14 cellular contexts compared by ENCODE assay signal in the genomic region with DNA sequence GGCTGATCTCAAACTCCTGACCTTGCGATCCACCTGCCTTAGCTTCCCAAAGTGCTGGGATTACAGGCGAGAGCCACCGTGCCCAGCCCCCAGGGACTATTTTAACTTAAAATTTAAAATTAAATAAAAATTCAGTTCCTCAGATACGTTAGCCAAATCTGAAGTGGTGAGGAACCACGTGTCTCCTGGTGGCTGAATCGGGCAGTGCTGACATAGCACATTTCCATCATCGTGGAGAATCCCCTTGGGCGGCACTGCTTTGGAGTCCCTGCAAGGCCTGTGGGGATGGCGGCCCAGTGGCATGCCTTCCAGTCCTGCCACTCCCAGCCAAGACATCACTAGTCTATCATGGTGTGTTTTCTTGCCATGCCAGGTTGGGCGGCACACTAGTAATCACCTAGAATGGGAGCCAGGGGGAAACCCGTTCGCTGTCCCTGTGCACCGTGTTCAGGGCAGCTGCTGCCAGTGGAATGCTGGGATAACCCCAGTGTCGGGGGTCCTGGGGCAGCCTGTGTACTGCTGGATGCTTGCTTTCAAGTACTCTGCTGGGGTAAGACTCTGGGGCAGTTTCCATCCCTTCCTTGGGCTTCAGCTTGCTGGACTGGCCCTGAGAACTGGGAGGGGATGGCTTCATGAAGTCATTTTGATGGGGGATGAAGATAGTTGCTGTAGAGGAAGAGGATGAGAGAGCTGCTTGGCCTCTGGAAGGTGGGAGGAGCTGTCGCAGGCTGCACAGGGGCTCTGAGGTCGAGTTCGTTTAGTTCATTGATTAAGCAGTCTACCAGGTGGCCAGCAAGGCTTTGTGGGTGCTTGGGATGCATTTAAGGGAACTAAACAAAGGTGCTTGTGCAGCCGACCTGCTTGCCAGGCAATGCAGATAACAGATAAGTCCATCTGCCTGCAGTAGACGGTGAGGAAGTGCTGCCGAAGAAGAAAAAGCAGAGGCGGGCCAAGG. TPM values are rescaled to one million over a fixed set of nuclear protein-coding genes. Genes with fewer than 3 reads are reported as not detected.
DNase-seq lines count a peak whose midpoint lies in the region; ATAC-seq and TF ChIP-seq lines count a peak whose summit lies in the region.
"Had no signal": no experiment of that assay in that cellular context is flagged by ENCODE, and none has a peak within 500 bp of the region (broad histone marks: within the 10 kb centered on the region; RNA-seq: fewer than 3 reads in every experiment).

No MANE protein-coding gene starts in this region.

- H3K36me3 Mint-ChIP-seq in CD4-positive, CD25-positive, alpha-beta regulatory T cell, result no peaks in the 10 kb centered on the region

- H3K27me3 ChIP-seq in CD4-positive, CD25-positive, alpha-beta regulatory T cell (ENCODE audit: control insufficient read depth, insufficient read depth, low read length), result no peaks in the 10 kb centered on the region
- H3K27me3 ChIP-seq in OCI-LY1 (ENCODE audit: insufficient read depth, low read length) (no peaks in the 10 kb centered on the region), colonic mucosa (no peaks in the 10 kb centered on the region), neutrophil (no peaks in the 10 kb centered on the region), foreskin keratinocyte (no peaks in the 10 kb centered on the region)

- H2AFZ ChIP-seq in OCI-LY1 (ENCODE audit: low read length), result no peak overlapping the region

- ATAC-seq in CD4-positive, CD25-positive, alpha-beta regulatory T cell (ENCODE audit: low read depth in 2 of 2), result no peak
- ATAC-seq in foreskin keratinocyte, result no peak

- no peaks in the 10 kb centered on the region; the same call in 1 of the 2 replicates for H3K79me2 ChIP-seq in OCI-LY1 (ENCODE audit: insufficient read depth, low read length)

- no peaks in the 10 kb centered on the region for H3K9me3 Mint-ChIP-seq in CD4-positive, CD25-positive, alpha-beta regulatory T cell

- H3K27me3 Mint-ChIP-seq in CD4-positive, CD25-positive, alpha-beta regulatory T cell, result peaks cover 4% of the 10 kb centered on the region

- no peaks in the 10 kb centered on the region for H3K9me3 ChIP-seq in CD4-positive, CD25-positive, alpha-beta regulatory T cell (ENCODE audit: control insufficient read depth in 2 of 2, low read length in 2 of 2)
- H3K9me3 ChIP-seq in OCI-LY1 (ENCODE audit: low read length) (no peaks in the 10 kb centered on the region), colonic mucosa (no peaks in the 10 kb centered on the region), neutrophil (no peaks in the 10 kb centered on the region)

- H3F3A ChIP-seq in OCI-LY1 (ENCODE audit: insufficient read depth, low read length), result no peaks in the 10 kb centered on the region

- no peak for DNase-seq in CD4-positive, CD25-positive, alpha-beta regulatory T cell
- no peak for DNase-seq in colonic mucosa
- no peak for DNase-seq in stimulated activated CD4-positive, alpha-beta T cell treated with anti-CD3 and anti-CD28 coated beads, Interleukin-12 subunit alpha, Interleukin-12 subunit beta, amount 100 ng/mL, for 4 hours
- no peak for DNase-seq in foreskin keratinocyte
- DNase-seq in SW480 (ENCODE audit: low spot score), result no peak
- no peak for DNase-seq in activated effector memory CD4-positive, alpha-beta T cell treated with anti-CD3 and anti-CD28 coated beads, Interleukin-2, amount 50 U/mL, for 16 hours
- DNase-seq: activated CD4-positive, CD25-positive, alpha-beta regulatory T cell treated with anti-CD3 and anti-CD28 coated beads, Interleukin-2, amount 50 U/mL, for 72 hours; activated gamma-delta T cell; NCI-H1092 treated with DMSO at 0.1 percent for 48 hours; NCI-H526 had no signal

- H3K36me3 ChIP-seq in CD4-positive, CD25-positive, alpha-beta regulatory T cell (ENCODE audit: control insufficient read depth, insufficient read depth, low read length), result peaks cover 11% of the 10 kb centered on the region
- peaks cover 49% of the 10 kb centered on the region; the same call in 1 of the 2 replicates for H3K36me3 ChIP-seq in OCI-LY1 (ENCODE audit: insufficient read depth, low read length)
- H3K36me3 ChIP-seq in colonic mucosa, result no peaks in the 10 kb centered on the region
- peaks cover 54% of the 10 kb centered on the region for H3K36me3 ChIP-seq in neutrophil

- no peaks in the 10 kb centered on the region for H3K9me2 ChIP-seq in OCI-LY1 (ENCODE audit: low read depth, low read length)

- H3K9ac ChIP-seq in OCI-LY1 (ENCODE audit: low read length) (peak overlapping the region; percentile 31; the same call in 1 of the 2 replicates), colonic mucosa (ENCODE audit: low read depth in 2 of 2, low read length in 2 of 2) (peak overlapping the region; percentile 24 to 34)

- H3K4me1 Mint-ChIP-seq in CD4-positive, CD25-positive, alpha-beta regulatory T cell, result peaks cover 0 to 60% (median 28%) of the 10 kb centered on the region in 4 donors

- no peak overlapping the region for H3K27ac ChIP-seq in CD4-positive, CD25-positive, alpha-beta regulatory T cell (ENCODE audit: insufficient read depth, low read length, poor library complexity, severe bottlenecking)
- H3K27ac ChIP-seq in OCI-LY1 (ENCODE audit: low read depth, low read length, poor library complexity, severe bottlenecking) (peak overlapping the region; percentile 98), colonic mucosa (no peak overlapping the region), neutrophil (peak overlapping the region; percentile 44), foreskin keratinocyte (no peak overlapping the region)

- H3K4me3 ChIP-seq in CD4-positive, CD25-positive, alpha-beta regulatory T cell (ENCODE audit: low read depth, low read length), result no peak overlapping the region
- peak overlapping the region; percentile 42 for H3K4me3 ChIP-seq in OCI-LY1 (ENCODE audit: low read depth, low read length, poor library complexity, severe bottlenecking)
- no peak overlapping the region for H3K4me3 ChIP-seq in colonic mucosa
- H3K4me3 ChIP-seq in neutrophil (ENCODE audit: low read depth in 1 of 2, low read length in 1 of 2), result no peak overlapping the region

- H3K4me2 ChIP-seq in OCI-LY1 (ENCODE audit: low read length), result peak overlapping the region; percentile 59

- TF ChIP-seq CTCF in OCI-LY1 (IDR thresholded peaks at IDR 0.05; ENCODE audit: low read length), result no peak
- TF ChIP-seq CTCF in colonic mucosa (IDR thresholded peaks at IDR 0.05), result no peak
- no peak for TF ChIP-seq CTCF in neutrophil (IDR thresholded peaks at IDR 0.05)
- TF ChIP-seq CTCF in foreskin keratinocyte (conservative IDR thresholded peaks at IDR 0.05), result no peak

- H3K27ac Mint-ChIP-seq in CD4-positive, CD25-positive, alpha-beta regulatory T cell, result peak overlapping the region in 1 of 3 donors; percentile 47

- peaks cover 32% of the 10 kb centered on the region for H3K4me1 ChIP-seq in CD4-positive, CD25-positive, alpha-beta regulatory T cell (ENCODE audit: control insufficient read depth, insufficient read depth, low read length, poor library complexity, severe bottlenecking)
- H3K4me1 ChIP-seq in OCI-LY1 (ENCODE audit: insufficient read depth, low read length, severe bottlenecking) (peaks cover 79% of the 10 kb centered on the region), colonic mucosa (peaks cover 14% of the 10 kb centered on the region), neutrophil (ENCODE audit: control insufficient read depth in 1 of 2, insufficient read depth in 1 of 2, low read depth in 1 of 2, low read length in 1 of 2) (peaks cover 36 to 42% of the 10 kb centered on the region in 2 experiments), foreskin keratinocyte (peaks cover 9% of the 10 kb centered on the region)

- peak overlapping the region in 3 of 4 donors; percentile 2 to 75 (median 36) for H3K4me3 Mint-ChIP-seq in CD4-positive, CD25-positive, alpha-beta regulatory T cell

- H4K20me1 ChIP-seq in OCI-LY1 (ENCODE audit: insufficient read depth, low read length), result no peaks in the 10 kb centered on the region

- intact Hi-C loops in colonic mucosa (cut with DNase I), result no loop called here

RNA-seq across cellular contexts. Expression of a gene that starts 4.6 kb away (rescaled TPM):
- 41.8 TPM for total RNA-seq in CD4-positive, CD25-positive, alpha-beta regulatory T cell
- 10 to 100 TPM; 18.6 to 24.8 (median 21.9) TPM for polyA plus RNA-seq in CD4-positive, CD25-positive, alpha-beta regulatory T cell
- 10 to 100 TPM; 37.0 to 44.5 TPM for total RNA-seq in colonic mucosa
- 14.6 and 15.3 TPM in 2 replicates for total RNA-seq in foreskin keratinocyte
- 13.4 and 14.7 TPM in 2 replicates for polyA plus RNA-seq in foreskin keratinocyte

RNA-seq across cellular contexts. Expression of a gene that starts 18.3 kb away (rescaled TPM):
- total RNA-seq in CD4-positive, CD25-positive, alpha-beta regulatory T cell, result 34.4 TPM
- polyA plus RNA-seq in CD4-positive, CD25-positive, alpha-beta regulatory T cell, result 10 to 100 TPM; 16.7 to 46.6 (median 26.2) TPM
- total RNA-seq in colonic mucosa (1 to 10 TPM; 9.4 TPM), foreskin keratinocyte (41.8 and 52.0 TPM in 2 replicates)
- 25.4 and 29.4 TPM in 2 replicates for polyA plus RNA-seq in foreskin keratinocyte

RNA-seq across cellular contexts. Expression of a gene that starts 29.1 kb away (rescaled TPM):
- 7.5 TPM for total RNA-seq in CD4-positive, CD25-positive, alpha-beta regulatory T cell
- polyA plus RNA-seq in CD4-positive, CD25-positive, alpha-beta regulatory T cell, result 1 to 10 TPM; 4.7 to 6.2 (median 5.3) TPM
- total RNA-seq in colonic mucosa, result 10 to 100 TPM in 1 of 2 donors, 1 to 10 TPM in 1; 8.0 to 13.4 TPM
- 15.3 and 16.3 TPM in 2 replicates for total RNA-seq in foreskin keratinocyte
- polyA plus RNA-seq in foreskin keratinocyte, result 8.2 and 9.9 TPM in 2 replicates

RNA-seq across cellular contexts. Expression of a gene that starts 29.3 kb away (rescaled TPM):
- not detected for total RNA-seq in CD4-positive, CD25-positive, alpha-beta regulatory T cell
- under 1 TPM in 1 of 4 donors, not detected in 3; 0.09 TPM for polyA plus RNA-seq in CD4-positive, CD25-positive, alpha-beta regulatory T cell
- not detected for total RNA-seq in colonic mucosa
- total RNA-seq in foreskin keratinocyte, result not detected in 2 replicates
- not detected in 2 replicates for polyA plus RNA-seq in foreskin keratinocyte
- total RNA-seq: osteocyte, SK-MEL-5 had no signal

RNA-seq across cellular contexts. Expression of a gene that starts 30.1 kb away (rescaled TPM):
- 74.7 TPM for total RNA-seq in CD4-positive, CD25-positive, alpha-beta regulatory T cell
- 10 to 100 TPM; 11.0 to 23.0 (median 18.9) TPM for polyA plus RNA-seq in CD4-positive, CD25-positive, alpha-beta regulatory T cell
- 10 to 100 TPM; 14.5 to 27.3 TPM for total RNA-seq in colonic mucosa
- 22.8 and 24.5 TPM in 2 replicates for total RNA-seq in foreskin keratinocyte
- polyA plus RNA-seq in foreskin keratinocyte, result 4.6 and 5.3 TPM in 2 replicates

Comparison
In these comparisons a context has a peak if more than half of its experiments do, and no peak if none do; other contexts are left out.
1. H3K27ac ChIP-seq: peak in OCI-LY1 (single experiment) and neutrophil (single experiment); none in CD4-positive, CD25-positive, alpha-beta regulatory T cell (single experiment), colonic mucosa (single experiment) and foreskin keratinocyte (single experiment).